ENCODE assay signal across 1 cellular context in genomic region chr1:51636765-51637522, GRCh38.
A peak's percentile ranks its signal among the peaks of the same experiment; 100 is the strongest.
TF ChIP-seq lines count a peak whose summit lies in the region.

No MANE protein-coding gene starts in this region.

TF ChIP-seq in HEK293, 187 proteins besides CTCF, POLR2A, EP300 and RAD21 (continued from another document):
- peak; percentile 86 for TF ChIP-seq TSHZ1 (tag by site-specific recombination; IDR thresholded peaks at IDR 0.05; ENCODE audit: borderline replicate concordance)
- peak; percentile 82 for TF ChIP-seq KLF1 (tag by site-specific recombination; IDR thresholded peaks at IDR 0.05)
- no peak for TF ChIP-seq ZNF626 (tag by site-specific recombination; IDR thresholded peaks at IDR 0.05)
- peak; percentile 84 for TF ChIP-seq ZNF501 (tag by site-specific recombination; IDR thresholded peaks at IDR 0.05)
- no peak for TF ChIP-seq ZNF544 (tag by site-specific recombination; IDR thresholded peaks at IDR 0.05)
- TF ChIP-seq EGR2 (tag by site-specific recombination; IDR thresholded peaks at IDR 0.05; ENCODE audit: low read depth) = peak; percentile 72
- peak; percentile 61; the same call in 1 of the 2 replicates for TF ChIP-seq MZF1 (tag by site-specific recombination; IDR thresholded peaks at IDR 0.05; ENCODE audit: borderline replicate concordance)
- TF ChIP-seq BCL11A (tag by site-specific recombination; IDR thresholded peaks at IDR 0.05; ENCODE audit: low read depth) = peak; percentile 98; the same call in 1 of the 2 replicates
- TF ChIP-seq ZNF600 (tag by site-specific recombination; IDR thresholded peaks at IDR 0.05) = peak; percentile 95
- TF ChIP-seq ZNF354C (tag by site-specific recombination; IDR thresholded peaks at IDR 0.05; ENCODE audit: borderline replicate concordance, low read depth) = no peak
- no peak for TF ChIP-seq TRIM28 (IDR thresholded peaks at IDR 0.05; ENCODE audit: borderline replicate concordance, low read length)
- TF ChIP-seq ZNF335 (tag by site-specific recombination; conservative IDR thresholded peaks at IDR 0.05) = peak; percentile 40; the same call in 1 of the 2 replicates
- 0 out of 2 replicates have a peak, but pooled peaks have one; percentile 64 for TF ChIP-seq KLF7 (tag by site-specific recombination; IDR thresholded peaks at IDR 0.05; ENCODE audit: borderline replicate concordance)
- no peak for TF ChIP-seq ZNF37A (tag by site-specific recombination; IDR thresholded peaks at IDR 0.05)
- no peak for TF ChIP-seq HOXC10 (CRISPR knock-in tag; IDR thresholded peaks at IDR 0.05)
- TF ChIP-seq ZNF791 (tag by site-specific recombination; IDR thresholded peaks at IDR 0.05) = no peak
- TF ChIP-seq ZNF266 (tag by site-specific recombination; IDR thresholded peaks at IDR 0.05; ENCODE audit: low read depth) = no peak
- 0 out of 2 replicates have a peak, but pooled peaks have one; percentile 55 for TF ChIP-seq ZNF660 (tag by site-specific recombination; IDR thresholded peaks at IDR 0.05)
- TF ChIP-seq ZSCAN30 (tag by site-specific recombination; IDR thresholded peaks at IDR 0.05) = no peak
- TF ChIP-seq ZNF280D (tag by site-specific recombination; IDR thresholded peaks at IDR 0.05) = no peak
- TF ChIP-seq INSM2 (tag by site-specific recombination; IDR thresholded peaks at IDR 0.05) = peak; percentile 95
- no peak for TF ChIP-seq ZNF223 (tag by site-specific recombination; IDR thresholded peaks at IDR 0.05)
- TF ChIP-seq ZNF629 (tag by site-specific recombination; IDR thresholded peaks at IDR 0.05) = peak; percentile 91
- no peak for TF ChIP-seq ZNF670 (tag by site-specific recombination; IDR thresholded peaks at IDR 0.05; ENCODE audit: low read depth)
- TF ChIP-seq HIC1 (tag by site-specific recombination; IDR thresholded peaks at IDR 0.05) = peak; percentile 89
- TF ChIP-seq ZBTB26 (tag by site-specific recombination; optimal IDR thresholded peaks at IDR 0.05) = no peak
- TF ChIP-seq BCL11B (tag by site-specific recombination; IDR thresholded peaks at IDR 0.05; ENCODE audit: low read depth) = peak; percentile 64; the same call in 1 of the 2 replicates
- TF ChIP-seq ZNF518A (tag by site-specific recombination; conservative IDR thresholded peaks at IDR 0.05; ENCODE audit: low read depth) = no peak
- no peak for TF ChIP-seq PBX3 (CRISPR knock-in tag; IDR thresholded peaks at IDR 0.05)
- peak; percentile 76 for TF ChIP-seq PATZ1 (tag by site-specific recombination; IDR thresholded peaks at IDR 0.05)
- TF ChIP-seq ZNF830 (tag by site-specific recombination; IDR thresholded peaks at IDR 0.05; ENCODE audit: low read depth) = no peak
- TF ChIP-seq ZNF792 (tag by site-specific recombination; IDR thresholded peaks at IDR 0.05) = no peak
